Comparison of ENCODE assay signal across 1 cellular context in the genomic region with DNA sequence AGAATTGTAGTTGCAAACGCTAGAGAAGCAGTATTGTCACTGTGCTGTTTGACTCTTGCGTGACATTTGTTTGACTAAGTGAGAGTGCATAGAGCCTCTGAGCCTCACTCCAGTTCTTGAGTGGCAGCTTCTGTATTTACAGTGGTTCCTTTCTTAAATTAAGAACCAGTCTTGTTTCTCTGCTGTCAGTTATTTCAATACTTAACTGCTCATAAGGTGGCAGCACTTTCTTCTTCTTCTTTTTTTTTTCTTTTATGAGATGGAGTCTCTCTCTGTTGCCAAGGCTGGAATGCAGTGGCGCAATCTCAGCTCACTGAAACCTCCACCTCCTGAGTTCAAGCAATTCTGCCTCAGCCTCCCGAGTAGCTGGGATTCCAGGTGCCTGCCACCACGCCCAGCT.
TF ChIP-seq lines count a peak whose summit lies in the region.

No MANE protein-coding gene starts in this region.

TF ChIP-seq in liver, 16 proteins besides CTCF, POLR2A, EP300 and RAD21 (continued from another document):
- TF ChIP-seq, protein P1, sequence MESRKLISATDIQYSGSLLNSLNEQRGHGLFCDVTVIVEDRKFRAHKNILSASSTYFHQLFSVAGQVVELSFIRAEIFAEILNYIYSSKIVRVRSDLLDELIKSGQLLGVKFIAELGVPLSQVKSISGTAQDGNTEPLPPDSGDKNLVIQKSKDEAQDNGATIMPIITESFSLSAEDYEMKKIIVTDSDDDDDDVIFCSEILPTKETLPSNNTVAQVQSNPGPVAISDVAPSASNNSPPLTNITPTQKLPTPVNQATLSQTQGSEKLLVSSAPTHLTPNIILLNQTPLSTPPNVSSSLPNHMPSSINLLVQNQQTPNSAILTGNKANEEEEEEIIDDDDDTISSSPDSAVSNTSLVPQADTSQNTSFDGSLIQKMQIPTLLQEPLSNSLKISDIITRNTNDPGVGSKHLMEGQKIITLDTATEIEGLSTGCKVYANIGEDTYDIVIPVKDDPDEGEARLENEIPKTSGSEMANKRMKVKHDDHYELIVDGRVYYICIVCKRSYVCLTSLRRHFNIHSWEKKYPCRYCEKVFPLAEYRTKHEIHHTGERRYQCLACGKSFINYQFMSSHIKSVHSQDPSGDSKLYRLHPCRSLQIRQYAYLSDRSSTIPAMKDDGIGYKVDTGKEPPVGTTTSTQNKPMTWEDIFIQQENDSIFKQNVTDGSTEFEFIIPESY (IDR thresholded peaks at IDR 0.05) = no peak
- TF ChIP-seq JUND (IDR thresholded peaks at IDR 0.05) (no peak), GABPA (IDR thresholded peaks at IDR 0.05 in 1 of 2, conservative IDR thresholded peaks at IDR 0.05 in 1 of 2) (no peak), TAF1 (conservative IDR thresholded peaks at IDR 0.05) (no peak), YY1 (IDR thresholded peaks at IDR 0.05) (no peak), RXRA (IDR thresholded peaks at IDR 0.05) (no peak), HNF4A (conservative IDR thresholded peaks at IDR 0.05) (no peak), HNF4G (IDR thresholded peaks at IDR 0.05) (no peak)
